15 cellular contexts compared by ENCODE assay signal in genomic region chr11:130145328-130145812, GRCh38. TPM values are rescaled to one million over a fixed set of nuclear protein-coding genes. Genes with fewer than 3 reads are reported as not detected.
DNase-seq lines count a peak whose midpoint lies in the region; ATAC-seq and TF ChIP-seq lines count a peak whose summit lies in the region.
"Had no signal": no experiment of that assay in that cellular context is flagged by ENCODE, and none has a peak within 500 bp of the region (broad histone marks: within the 10 kb centered on the region; RNA-seq: fewer than 3 reads in every experiment).

No MANE protein-coding gene starts in this region.

- CTCF ChIA-PET in Caco-2 (lab: Charles Lee) = interaction anchor here (0.7 to 2.1 kb wide), 15 partner anchors 8 to 813 kb away, joined by 3 to 71 read pairs (median 9); partner anchors contain the start of gene ST14

- H3K9me3 Mint-ChIP-seq in Caco-2 (ENCODE audit: unreplicated experiment) (no peaks in the 10 kb centered on the region), neural crest cell (no peaks in the 10 kb centered on the region)

- TF ChIP-seq CTCF in Caco-2 (IDR thresholded peaks at IDR 0.05; ENCODE audit: insufficient read depth in 1 of 2, low read depth in 1 of 2, low read length in 1 of 2, severe bottlenecking in 1 of 2, unreplicated experiment in 1 of 2) = no peak
- TF ChIP-seq CTCF in neural crest cell (conservative IDR thresholded peaks at IDR 0.05) = no peak

- H3K27ac Mint-ChIP-seq in Caco-2 (ENCODE audit: unreplicated experiment) (peak overlapping the region; percentile 87), neural crest cell (ENCODE audit: unreplicated experiment) (peak overlapping the region; percentile 61)

- POLR2A ChIA-PET in Caco-2 (lab: Charles Lee) = interaction anchor here (0.7 to 1.6 kb wide), 6 partner anchors 10 to 948 kb away, joined by 3 to 22 read pairs (median 5); partner anchors contain the start of genes PRDM10 and ST14

- H3K27ac ChIP-seq in epithelial cell of prostate = peak overlapping the region; percentile 79

- peaks cover 14% of the 10 kb centered on the region for H3K36me3 ChIP-seq in Caco-2 (ENCODE audit: control insufficient read depth, insufficient read depth, low read length)

- no peak for ATAC-seq in HG02571 (IDR thresholded peaks at IDR 0.05; ENCODE audit: unreplicated experiment)
- ATAC-seq in GM21528 (IDR thresholded peaks at IDR 0.05; ENCODE audit: low FRiP score, unreplicated experiment) = no peak

- H3K36me3 Mint-ChIP-seq in Caco-2 (ENCODE audit: insufficient read depth, unreplicated experiment) (peaks cover 100% of the 10 kb centered on the region), neural crest cell (ENCODE audit: low read depth) (peaks cover 14% of the 10 kb centered on the region)

- H3K9me3 ChIP-seq in Caco-2 = no peaks in the 10 kb centered on the region
- H3K9me3 ChIP-seq: MG63 had no signal

- H3K27me3 Mint-ChIP-seq in Caco-2 (ENCODE audit: insufficient read depth, unreplicated experiment) (no peaks in the 10 kb centered on the region), neural crest cell (ENCODE audit: low read depth) (no peaks in the 10 kb centered on the region)

- BruUV-seq in Caco-2 (replicated peaks; lab: Mats Ljungman, UMichigan) = no TSS peak

- intact Hi-C loops in Caco-2 (cut with micrococcal nuclease; ENCODE audit: unreplicated experiment) = no loop called here

- DNase-seq in Caco-2 (peak in 1 of 2 experiments; percentile 9), OCI-M1 (lab: John Stamatoyannopoulos, UW) (peak; percentile 15), epithelial cell of prostate (ENCODE audit: low read depth, low spot score) (no peak), neural crest cell (ENCODE audit: low read depth, low spot score) (no peak), RKO (ENCODE audit: low spot score) (no peak)
- DNase-seq in stimulated activated CD8-positive, alpha-beta memory T cell treated with anti-CD3 and anti-CD28 coated beads, Interleukin-4, amount 100 ng/mL, for 48 hours = no peak
- DNase-seq: activated CD4-positive, alpha-beta T cell treated with anti-CD3 and anti-CD28 coated beads for 48 hours; activated effector memory CD4-positive, alpha-beta T cell treated with Interleukin-2 at 50 U/mL for 16 hours; foreskin melanocyte; left ventricle myocardium superior; MG63; NCI-H524 had no signal

- no peak overlapping the region for H3K4me3 Mint-ChIP-seq in Caco-2 (ENCODE audit: unreplicated experiment)
- H3K4me3 Mint-ChIP-seq in neural crest cell = no peak overlapping the region

- no peak overlapping the region for H3K4me3 ChIP-seq in Caco-2 (ENCODE audit: low read depth, low read length)
- H3K4me3 ChIP-seq: MG63 had no signal

- H3K4me1 Mint-ChIP-seq in Caco-2 (ENCODE audit: low read depth, unreplicated experiment) = peaks cover 63% of the 10 kb centered on the region
- H3K4me1 Mint-ChIP-seq in neural crest cell = peaks cover 29% of the 10 kb centered on the region

- H3K4me1 ChIP-seq in Caco-2 = peaks cover 59% of the 10 kb centered on the region

- H3K27me3 ChIP-seq in Caco-2 (replicated peaks; ENCODE audit: control insufficient read depth, insufficient read depth, low read length) = no peaks in the 10 kb centered on the region
- H3K27me3 ChIP-seq: MG63 had no signal

RNA-seq across cellular contexts. Expression of gene ST14, which starts 14.2 kb away (rescaled TPM):
- total RNA-seq in Caco-2 (2022) (298 and 304 TPM in 2 replicates), neural crest cell (0.12 and 0.30 TPM in 2 replicates)
- total RNA-seq: SK-MEL-5 had no signal

Comparison
In these comparisons a context has a peak if more than half of its experiments do, and no peak if none do; other contexts are left out.
1. RNA of gene ST14, which starts 14.2 kb away (total RNA-seq): 298 to 304 TPM in Caco-2; 0.12 to 0.30 TPM in neural crest cell; every median in the first group is over 100 times any median in the second.